Comparison of ENCODE assay signal across 8 cellular contexts in the genomic region with DNA sequence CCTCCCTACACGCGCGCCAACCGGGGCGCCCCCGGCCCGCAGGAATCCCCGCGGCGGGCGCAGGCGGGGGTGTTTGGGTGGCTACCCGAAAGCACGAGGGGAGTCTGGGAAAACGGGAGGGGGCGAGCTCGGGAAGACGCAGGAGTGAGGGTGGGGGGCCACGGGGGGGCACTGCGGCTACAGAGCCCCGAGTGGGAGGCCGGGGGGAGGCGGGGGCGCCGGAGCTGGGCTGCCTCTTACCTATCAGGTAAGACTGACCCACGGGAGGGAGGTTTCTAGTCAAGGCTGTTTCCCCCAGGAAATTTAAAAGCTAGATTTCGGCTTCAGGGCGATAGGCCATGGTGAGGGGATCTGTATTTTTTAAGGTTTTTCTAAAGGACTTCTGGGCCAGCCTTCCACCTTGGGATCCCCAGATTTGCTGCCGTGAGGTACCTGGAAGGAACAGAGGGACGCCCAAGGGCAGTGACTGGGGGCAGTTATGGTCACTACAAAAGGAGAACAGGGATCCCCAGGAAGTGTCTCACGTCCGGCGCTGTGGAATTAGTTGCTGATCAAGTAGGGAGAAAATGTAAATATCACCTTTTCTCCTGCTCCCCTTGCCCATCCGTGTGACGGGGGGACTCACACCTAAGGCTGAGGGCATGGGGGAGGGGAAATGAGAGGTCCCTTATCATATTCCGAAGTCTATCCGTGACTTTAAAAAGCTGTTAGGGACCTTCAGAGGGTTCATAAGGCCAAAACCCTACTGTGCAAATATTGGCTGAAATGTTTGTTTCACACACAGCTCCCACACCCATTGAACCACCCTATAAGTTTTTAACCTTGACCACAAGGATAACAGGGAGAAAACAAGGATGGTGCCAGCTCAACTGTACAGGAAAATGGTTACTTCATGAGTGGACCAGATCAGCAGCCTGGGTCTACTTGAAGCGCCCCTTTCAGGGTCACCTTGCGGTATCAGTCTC. TPM values are rescaled to one million over a fixed set of nuclear protein-coding genes. Genes with fewer than 3 reads are reported as not detected.
DNase-seq lines count a peak whose midpoint lies in the region; ATAC-seq, FAIRE-seq and TF ChIP-seq lines count a peak whose summit lies in the region.

No MANE protein-coding gene starts in this region.

- peaks cover 0 to 4% of the 10 kb centered on the region in 2 experiments; a peak in 3 of 5 replicates for H3K9me3 Mint-ChIP-seq in H9
- no peaks in the 10 kb centered on the region for H3K9me3 Mint-ChIP-seq in activated CD8-positive, alpha-beta T cell treated with anti-CD3 and anti-CD28 coated beads, Interleukin-2, amount 10 ng/mL, durations not matched to agents 7 days and 5 days (ENCODE audit: insufficient read depth)
- peaks cover 4% of the 10 kb centered on the region for H3K9me3 Mint-ChIP-seq in glutamatergic neuron (ENCODE audit: unreplicated experiment)

- H3K4me3 Mint-ChIP-seq in H9, result peak overlapping the region; percentile 80 to 91
- peak overlapping the region; percentile 78 for H3K4me3 Mint-ChIP-seq in activated CD8-positive, alpha-beta T cell treated with anti-CD3 and anti-CD28 coated beads, Interleukin-2, amount 10 ng/mL, durations not matched to agents 7 days and 5 days
- peak overlapping the region; percentile 99 for H3K4me3 Mint-ChIP-seq in glutamatergic neuron (ENCODE audit: unreplicated experiment)

- H3K56ac ChIP-seq in H9 (ENCODE audit: insufficient read length, low read depth, low read length), result no peak overlapping the region

- intact Hi-C loops in pancreas (cut with DNase I), result loop anchor here in 2 of 3 donors (5.0 to 10.0 kb wide), 3 partner anchors 573 to 1135 kb away; no protein-coding TSS in a partner anchor

- H3K4ac ChIP-seq in H9 (ENCODE audit: low read depth, low read length), result no peak overlapping the region

- no peak overlapping the region for H3K18ac ChIP-seq in H9 (ENCODE audit: insufficient read length, low read depth, low read length)

- H3K27me3 ChIP-seq in H9 (ENCODE audit: insufficient read depth, low read length), result no peaks in the 10 kb centered on the region
- H3K27me3 ChIP-seq in pancreas, result no peaks in the 10 kb centered on the region

- H2AK5ac ChIP-seq in H9 (ENCODE audit: insufficient read length, low read length), result no peak overlapping the region

- no peak overlapping the region for H2BK15ac ChIP-seq in H9 (ENCODE audit: low read depth, low read length)

- peak overlapping the region in 2 of 3 experiments; percentile 85 to 89; a peak in 5 of 7 replicates for H3K27ac Mint-ChIP-seq in H9
- H3K27ac Mint-ChIP-seq in activated CD8-positive, alpha-beta T cell treated with anti-CD3 and anti-CD28 coated beads, Interleukin-2, amount 10 ng/mL, durations not matched to agents 7 days and 5 days, result peak overlapping the region; percentile 81
- peak overlapping the region; percentile 43 for H3K27ac Mint-ChIP-seq in glutamatergic neuron (ENCODE audit: unreplicated experiment)

- peaks cover 1% of the 10 kb centered on the region; the same call in 1 of the 2 replicates for H3K27me3 Mint-ChIP-seq in H9 (ENCODE audit: low read depth)
- peaks cover 13% of the 10 kb centered on the region for H3K27me3 Mint-ChIP-seq in activated CD8-positive, alpha-beta T cell treated with anti-CD3 and anti-CD28 coated beads, Interleukin-2, amount 10 ng/mL, durations not matched to agents 7 days and 5 days (ENCODE audit: low read depth)
- peaks cover 10% of the 10 kb centered on the region for H3K27me3 Mint-ChIP-seq in glutamatergic neuron (ENCODE audit: unreplicated experiment)

- H3K9me3 ChIP-seq in H9 (ENCODE audit: control insufficient read depth, low read depth, low read length) (no peaks in the 10 kb centered on the region), pancreas (no peaks in the 10 kb centered on the region)

- H4K20me1 ChIP-seq in H9 (ENCODE audit: control insufficient read depth, insufficient read depth, insufficient read length), result no peaks in the 10 kb centered on the region

- peak overlapping the region; percentile 94 for H3K4me2 ChIP-seq in H9 (ENCODE audit: insufficient read depth, insufficient read length, low read length)

- H3K23ac ChIP-seq in H9 (ENCODE audit: insufficient read length, low read depth, low read length), result no peak overlapping the region

- H3K36me3 Mint-ChIP-seq in H9 (ENCODE audit: insufficient read depth in 1 of 3, low read depth in 3 of 3) (peaks cover 20 to 26% (median 24%) of the 10 kb centered on the region in 3 experiments), glutamatergic neuron (ENCODE audit: unreplicated experiment) (no peaks in the 10 kb centered on the region)
- peaks cover 14% of the 10 kb centered on the region for H3K36me3 Mint-ChIP-seq in activated CD8-positive, alpha-beta T cell treated with anti-CD3 and anti-CD28 coated beads, Interleukin-2, amount 10 ng/mL, durations not matched to agents 7 days and 5 days (ENCODE audit: low read depth)

- H3K79me1 ChIP-seq in H9 (ENCODE audit: insufficient read depth, low read depth, low read length, poor library complexity, severe bottlenecking), result peaks cover 5% of the 10 kb centered on the region

- H3K36me3 ChIP-seq in pancreas, result no peaks in the 10 kb centered on the region

- no peak overlapping the region for H2BK20ac ChIP-seq in H9 (ENCODE audit: low read depth, low read length, poor library complexity, severe bottlenecking)

- H3K79me2 ChIP-seq in H9 (ENCODE audit: insufficient read depth, low read length), result peaks cover 8% of the 10 kb centered on the region; the same call in 1 of the 2 replicates

- POLR2A ChIA-PET in AG04449 (lab: Yijun Ruan, JAX), result interaction anchor here (1.0 to 1.8 kb wide), 2 partner anchors 148 to 178 kb away, joined by 4 to 5 read pairs; no protein-coding TSS in a partner anchor
- POLR2A ChIA-PET in activated CD8-positive, alpha-beta T cell treated with anti-CD3 and anti-CD28 coated beads, Interleukin-2, amount 10 ng/mL, durations not matched to agents 7 days and 5 days (lab: Charles Lee), result interaction anchor here (0.6 to 3.3 kb wide), 5 partner anchors 10 to 572 kb away, joined by 3 to 25 read pairs (median 5); partner anchors contain the start of gene RHBDD1

- H3K4me1 ChIP-seq in H9 (ENCODE audit: insufficient read depth, low read length) (no peaks in the 10 kb centered on the region), pancreas (peaks cover 17 to 25% (median 19%) of the 10 kb centered on the region in 3 donors)

- H4K5ac ChIP-seq in H9 (ENCODE audit: insufficient read length, low read depth, low read length), result no peak overlapping the region

- H2BK120ac ChIP-seq in H9 (ENCODE audit: low read depth, low read length, poor library complexity, severe bottlenecking), result no peak overlapping the region

- H3K4me3 ChIP-seq in AG04449 (ENCODE audit: low read depth, low read length) (peak overlapping the region; percentile 83), pancreas (peak overlapping the region; percentile 72 to 88 (median 77))

- ATAC-seq in activated CD8-positive, alpha-beta T cell treated with anti-CD3 and anti-CD28 coated beads, Interleukin-2, amount 10 ng/mL, durations not matched to agents 7 days and 5 days, result no peak
- peak; percentile 2 to 21 (median 8) for ATAC-seq in pancreas

- H3K4me1 Mint-ChIP-seq in H9, result peaks cover 20 to 34% of the 10 kb centered on the region in 2 experiments
- H3K4me1 Mint-ChIP-seq in activated CD8-positive, alpha-beta T cell treated with anti-CD3 and anti-CD28 coated beads, Interleukin-2, amount 10 ng/mL, durations not matched to agents 7 days and 5 days (ENCODE audit: low read depth), result peaks cover 46% of the 10 kb centered on the region
- peaks cover 15% of the 10 kb centered on the region for H3K4me1 Mint-ChIP-seq in glutamatergic neuron (ENCODE audit: low read depth, unreplicated experiment)

- no peak overlapping the region for H3T11ph ChIP-seq in H9 (ENCODE audit: low read length)

- no peak overlapping the region for H4K8ac ChIP-seq in H9 (replicated peaks; ENCODE audit: insufficient read length, low read depth, low read length)

- H3K14ac ChIP-seq in H9 (ENCODE audit: insufficient read depth, low read length), result no peak overlapping the region

- no peak for DNase-seq in AG04449 (ENCODE audit: low read depth, low spot score)
- peak; percentile 38 for DNase-seq in H9
- no peak for DNase-seq in activated CD8-positive, alpha-beta T cell treated with anti-CD3 and anti-CD28 coated beads, Interleukin-2, amount 10 ng/mL, durations not matched to agents 7 days and 5 days
- peak; percentile 18 for DNase-seq in glutamatergic neuron
- peak in 3 of 6 donors; percentile 10 to 77 (median 60) for DNase-seq in pancreas
- no peak for DNase-seq in NCI-H510A treated with DMSO at 0.1 percent for 48 hours (lab: John Stamatoyannopoulos, UW)
- no peak for DNase-seq in NCI-H510A (lab: John Stamatoyannopoulos, UW)
- DNase-seq in NCI-H2107 treated with DMSO at 0.1 percent for 48 hours (lab: John Stamatoyannopoulos, UW; ENCODE audit: unreplicated experiment), result no peak

- TF ChIP-seq CTCF in AG04449 (IDR thresholded peaks at IDR 0.05; ENCODE audit: insufficient read depth, low read length, missing control alignments), result no peak
- no peak; the same call in 2 of the 3 replicates for TF ChIP-seq CTCF in H9 (conservative IDR thresholded peaks at IDR 0.05)
- no peak for TF ChIP-seq CTCF in glutamatergic neuron (IDR thresholded peaks at IDR 0.05; ENCODE audit: partially characterized antibody, unreplicated experiment)
- TF ChIP-seq CTCF in pancreas (IDR thresholded peaks at IDR 0.05), result peak in 1 of 4 donors; percentile 16

- peak overlapping the region; percentile 15 for H3K9ac ChIP-seq in H9 (ENCODE audit: extremely low read depth, insufficient read length, low read length)

- no peak for FAIRE-seq in pancreas (lab: Jason Lieb, UNC)

- no peak overlapping the region for H2BK12ac ChIP-seq in H9 (ENCODE audit: insufficient read length, low read depth, low read length)

- H2AFZ ChIP-seq in H9 (ENCODE audit: low read length), result peak overlapping the region; percentile 46

- H3K27ac ChIP-seq in H9 (ENCODE audit: insufficient read length, low read depth, low read length) (no peak overlapping the region), pancreas (peak overlapping the region; percentile 61 to 94 (median 85))

- no peak overlapping the region for H4K91ac ChIP-seq in H9 (ENCODE audit: insufficient read length, low read depth, low read length)

- CTCF ChIA-PET in AG04449 (lab: Yijun Ruan, JAX), result interaction anchor here (0.7 to 9.6 kb wide), 37 partner anchors 10 to 1689 kb away, joined by 3 to 117 read pairs (median 3); no protein-coding TSS in a partner anchor
- CTCF ChIA-PET in activated CD8-positive, alpha-beta T cell treated with anti-CD3 and anti-CD28 coated beads, Interleukin-2, amount 10 ng/mL, durations not matched to agents 7 days and 5 days (lab: Charles Lee), result interaction anchor here (0.7 to 4.3 kb wide), 22 partner anchors 10 to 1134 kb away, joined by 3 to 36 read pairs (median 4); partner anchors contain the start of gene RHBDD1

- no CpG with 5 or more reads among the region's 39 CpGs for WGBS in H9 (ENCODE audit: extremely low coverage, insufficient read length, low lambda C conversion rate)
- 2% methylated on average over 30 to 39 of the region's 39 CpGs for WGBS in pancreas, 2 donors

- H3K23me2 ChIP-seq in H9 (ENCODE audit: insufficient read length, low read depth, low read length, poor library complexity, severe bottlenecking), result peaks cover 22% of the 10 kb centered on the region

- no peak overlapping the region for H2BK5ac ChIP-seq in H9 (ENCODE audit: insufficient read length, low read length)

RNA-seq across cellular contexts. Expression of gene IRS1, which starts 0.6 kb away (rescaled TPM):
- total RNA-seq in H9 (2021), result 15.0 and 16.3 TPM in 2 replicates
- total RNA-seq in activated CD8-positive, alpha-beta T cell treated with anti-CD3 and anti-CD28 coated beads, Interleukin-2, amount 10 ng/mL, durations not matched to agents 7 days and 5 days, result 1 to 10 TPM; 7.3 to 9.6 TPM
- total RNA-seq in glutamatergic neuron (ENCODE audit: unreplicated experiment), result 8.1 TPM
- 10 to 100 TPM in 1 of 6 donors, 1 to 10 TPM in 5; 4.4 to 12.7 (median 5.9) TPM for total RNA-seq in pancreas
- polyA plus RNA-seq in pancreas, result 1 to 10 TPM; 3.2 to 4.0 TPM

RNA-seq across cellular contexts. Expression of gene RHBDD1, which starts 35.6 kb away (rescaled TPM):
- 23.0 and 24.9 TPM in 2 replicates for total RNA-seq in H9 (2021)
- total RNA-seq in activated CD8-positive, alpha-beta T cell treated with anti-CD3 and anti-CD28 coated beads, Interleukin-2, amount 10 ng/mL, durations not matched to agents 7 days and 5 days, result 10 to 100 TPM; 23.4 to 29.5 TPM
- total RNA-seq in glutamatergic neuron (ENCODE audit: unreplicated experiment), result 29.9 TPM
- 10 to 100 TPM; 18.2 to 28.9 (median 22.9) TPM for total RNA-seq in pancreas
- 1 to 10 TPM; 3.5 to 4.0 TPM for polyA plus RNA-seq in pancreas

Comparison
In these comparisons a context has a peak if more than half of its experiments do, and no peak if none do; other contexts are left out.
1. DNase-seq: peak in H9 (single experiment) and glutamatergic neuron (single experiment); none in AG04449 (single experiment), activated CD8-positive, alpha-beta T cell treated with anti-CD3 and anti-CD28 coated beads, Interleukin-2, amount 10 ng/mL, durations not matched to agents 7 days and 5 days (single experiment), NCI-H510A treated with DMSO at 0.1 percent for 48 hours (single experiment), NCI-H510A (single experiment) and NCI-H2107 treated with DMSO at 0.1 percent for 48 hours (single experiment).
2. Peak in every context shown above with its lines, with median percentiles within 50 percentile points of each other: H3K27ac Mint-ChIP-seq and H3K4me3 Mint-ChIP-seq.